ENCODE assay signal across 27 cellular contexts in genomic region chr7:128737441-128737840, GRCh38. TPM values are rescaled to one million over a fixed set of nuclear protein-coding genes. Genes with fewer than 3 reads are reported as not detected.
DNase-seq lines count a peak whose midpoint lies in the region; ATAC-seq, FAIRE-seq and TF ChIP-seq lines count a peak whose summit lies in the region.
"Had no signal": no experiment of that assay in that cellular context is flagged by ENCODE, and none has a peak within 500 bp of the region (broad histone marks: within the 10 kb centered on the region; RNA-seq: fewer than 3 reads in every experiment).

No MANE protein-coding gene starts in this region.

- intact Hi-C loops in endothelial cell of umbilical vein (cut with micrococcal nuclease), result no loop called here

- no peak for DNase-seq in AG04450 (ENCODE audit: low read depth, low spot score)
- DNase-seq in HFFc6, result no peak
- no peak for DNase-seq in endothelial cell of umbilical vein (ENCODE audit: low read depth, low spot score)
- DNase-seq in osteoblast (ENCODE audit: insufficient read length, low spot score, missing footprints), result no peak
- DNase-seq in stimulated activated CD4-positive, alpha-beta T cell treated with anti-CD3 and anti-CD28 coated beads, Interleukin-4, amount 100 ng/mL, for 1 hour, result no peak
- DNase-seq: activated CD4-positive, alpha-beta T cell treated with anti-CD3 and anti-CD28 coated beads, Interleukin-2, amount 10 ng/mL, durations not matched to agents 24 days and 14 days; activated CD8-positive, alpha-beta memory T cell treated with anti-CD3 and anti-CD28 coated beads, Interleukin-2, amount 50 U/mL, for 48 hours; activated gamma-delta T cell treated with Interleukin-2 at 50 U/mL for 16 hours; CD8-positive, alpha-beta T cell; central memory CD4-positive, alpha-beta T cell; effector CD8-positive, alpha-beta T cell; head of caudate nucleus; immature natural killer cell; Kasumi-1; lower lobe of right lung; NCI-H1092 treated with DMSO at 0.1 percent for 48 hours; NCI-H2081 treated with DMSO at 0.1 percent for 48 hours; NCI-H510A treated with DMSO at 0.1 percent for 48 hours; nephron progenitor cell; Right ventricle myocardium superior; T-helper 1 cell had no signal

- no peak overlapping the region; the same call in 1 of the 2 replicates for H3K4me3 Mint-ChIP-seq in HFFc6

- H3K4me1 ChIP-seq in endothelial cell of umbilical vein (ENCODE audit: control insufficient read depth, extremely low read depth, insufficient read depth, low read length) (peaks cover 42% of the 10 kb centered on the region), osteoblast (ENCODE audit: insufficient read depth, low read length) (peaks cover 27% of the 10 kb centered on the region)

- H2AFZ ChIP-seq in endothelial cell of umbilical vein (ENCODE audit: low read depth, low read length) (no peak overlapping the region), osteoblast (ENCODE audit: low read length) (no peak overlapping the region)

- TF ChIP-seq CTCF in AG04450 (IDR thresholded peaks at IDR 0.05; ENCODE audit: low read depth, low read length), result no peak
- no peak for TF ChIP-seq CTCF in HFFc6 (IDR thresholded peaks at IDR 0.05)
- no peak for TF ChIP-seq CTCF in endothelial cell of umbilical vein (IDR thresholded peaks at IDR 0.05; ENCODE audit: extremely low read depth in 1 of 2, insufficient read depth in 1 of 2, low read depth in 1 of 2, low read length in 2 of 2)
- no peak for TF ChIP-seq CTCF in osteoblast (IDR thresholded peaks at IDR 0.05; ENCODE audit: extremely low read depth, low read depth, low read length)

- H3K27me3 ChIP-seq in AG04450 (ENCODE audit: control insufficient read depth, insufficient read depth, low read length) (peaks cover 4% of the 10 kb centered on the region), endothelial cell of umbilical vein (ENCODE audit: control insufficient read depth in 2 of 2, insufficient read depth in 2 of 2, low read length in 2 of 2) (peaks cover 0 to 2% of the 10 kb centered on the region in 2 experiments), osteoblast (ENCODE audit: insufficient read depth, low read length) (no peaks in the 10 kb centered on the region)

- CTCF ChIA-PET in AG04450 (lab: Charles Lee) (interaction anchor here (1.1 to 1.6 kb wide), 4 partner anchors 9 to 354 kb away, joined by 3 to 4 read pairs (median 3); no protein-coding TSS in a partner anchor), endothelial cell of umbilical vein (lab: Charles Lee) (interaction anchor here (1.0 to 1.9 kb wide), 4 partner anchors 9 to 71 kb away, joined by 3 to 5 read pairs (median 4); no protein-coding TSS in a partner anchor)

- H3K4me2 ChIP-seq in endothelial cell of umbilical vein (ENCODE audit: insufficient read depth, low read length) (no peak overlapping the region), osteoblast (ENCODE audit: insufficient read depth, low read length) (no peak overlapping the region)

- peak overlapping the region; percentile 98 for H3K27ac ChIP-seq in AG04450 (ENCODE audit: low read depth, low read length)
- no peak overlapping the region for H3K27ac ChIP-seq in endothelial cell of umbilical vein (ENCODE audit: insufficient read depth, low read depth, low read length)
- peak overlapping the region; percentile 99 for H3K27ac ChIP-seq in osteoblast (ENCODE audit: low read depth, low read length)

- peaks cover 3% of the 10 kb centered on the region; the same call in 1 of the 2 replicates for H3K9me3 ChIP-seq in AG04450 (ENCODE audit: control insufficient read depth, insufficient read depth, low read length)
- H3K9me3 ChIP-seq in endothelial cell of umbilical vein (replicated peaks; ENCODE audit: control insufficient read depth, insufficient read depth, low read length), result no peaks in the 10 kb centered on the region
- H3K9me3 ChIP-seq in osteoblast (ENCODE audit: low read depth, low read length), result no peaks in the 10 kb centered on the region
- H3K9me3 ChIP-seq: lower lobe of right lung had no signal

- no peaks in the 10 kb centered on the region for H3K9me1 ChIP-seq in endothelial cell of umbilical vein (replicated peaks; ENCODE audit: control insufficient read depth, extremely low read depth, insufficient read depth, low read length)

- no peak for TF ChIP-seq POLR2A in endothelial cell of umbilical vein (IDR thresholded peaks at IDR 0.05; ENCODE audit: low read depth, low read length)

- H3K4me3 ChIP-seq in AG04450 (ENCODE audit: low read depth, low read length), result no peak overlapping the region
- no peak overlapping the region for H3K4me3 ChIP-seq in endothelial cell of umbilical vein (replicated peaks in 1 of 3; ENCODE audit: insufficient read depth in 1 of 3, low read depth in 1 of 3, low read length in 3 of 3)
- H3K4me3 ChIP-seq in osteoblast (ENCODE audit: insufficient read depth, low read length), result no peak overlapping the region
- H3K4me3 ChIP-seq: lower lobe of right lung had no signal

- H3K36me3 ChIP-seq in endothelial cell of umbilical vein (ENCODE audit: control insufficient read depth in 2 of 2, extremely low read depth in 1 of 2, insufficient read depth in 2 of 2, low read length in 2 of 2) (no peaks in the 10 kb centered on the region), osteoblast (ENCODE audit: insufficient read depth, low read length) (no peaks in the 10 kb centered on the region)
- H3K36me3 ChIP-seq: lower lobe of right lung had no signal

- H3K27ac Mint-ChIP-seq in HFFc6, result peak overlapping the region; percentile 100
- H3K27ac Mint-ChIP-seq: activated CD4-positive, alpha-beta T cell treated with anti-CD3 and anti-CD28 coated beads, Interleukin-2, amount 10 ng/mL, durations not matched to agents 24 days and 14 days; CD8-positive, alpha-beta T cell; nephron progenitor cell had no signal

- H3K4me1 Mint-ChIP-seq in HFFc6 (ENCODE audit: low read depth), result peaks cover 43% of the 10 kb centered on the region

- H3K79me2 ChIP-seq in endothelial cell of umbilical vein (ENCODE audit: control insufficient read depth, insufficient read depth, low read length), result peaks cover 33% of the 10 kb centered on the region
- peaks cover 33% of the 10 kb centered on the region for H3K79me2 ChIP-seq in osteoblast (ENCODE audit: insufficient read depth, low read length)

- dilution Hi-C loops in endothelial cell of umbilical vein (cut with MboI; ENCODE audit: extremely low pct_ligation_motif_present, low sequenced_read_pairs), result no loop called here

- H3K9me3 Mint-ChIP-seq in HFFc6, result no peaks in the 10 kb centered on the region; the same call in 1 of the 2 replicates
- H3K9me3 Mint-ChIP-seq: activated CD4-positive, alpha-beta T cell treated with anti-CD3 and anti-CD28 coated beads, Interleukin-2, amount 10 ng/mL, durations not matched to agents 24 days and 14 days; CD8-positive, alpha-beta T cell; immature natural killer cell; nephron progenitor cell had no signal

- peaks cover 28% of the 10 kb centered on the region for H3K36me3 Mint-ChIP-seq in HFFc6 (ENCODE audit: low read depth)
- H3K36me3 Mint-ChIP-seq: immature natural killer cell had no signal

- H4K20me1 ChIP-seq in endothelial cell of umbilical vein (replicated peaks; ENCODE audit: control insufficient read depth, extremely low read depth, insufficient read depth, low read length), result peaks cover 10% of the 10 kb centered on the region
- peaks cover 23% of the 10 kb centered on the region for H4K20me1 ChIP-seq in osteoblast (ENCODE audit: insufficient read depth, low read length)

- POLR2A ChIA-PET in AG04450 (lab: Yijun Ruan, JAX), result interaction anchor here (0.6 to 3.8 kb wide), 4 partner anchors 11 to 96 kb away, joined by 3 to 42 read pairs (median 10); no protein-coding TSS in a partner anchor
- POLR2A ChIA-PET in endothelial cell of umbilical vein (lab: Charles Lee), result no interaction called here

- no peak overlapping the region for H3K9ac ChIP-seq in endothelial cell of umbilical vein (replicated peaks; ENCODE audit: extremely low read depth, insufficient read depth, low read length)

- peak; percentile 15 for FAIRE-seq in endothelial cell of umbilical vein (lab: Jason Lieb, UNC)

- H3K27me3 Mint-ChIP-seq in HFFc6 (ENCODE audit: insufficient read depth), result peaks cover 20% of the 10 kb centered on the region
- H3K27me3 Mint-ChIP-seq: activated CD4-positive, alpha-beta T cell treated with anti-CD3 and anti-CD28 coated beads, Interleukin-2, amount 10 ng/mL, durations not matched to agents 24 days and 14 days had no signal

- no peak for ATAC-seq in GM18909 (IDR thresholded peaks at IDR 0.05; ENCODE audit: poor library complexity, unreplicated experiment)
- no peak for ATAC-seq in GM19351 (IDR thresholded peaks at IDR 0.05; ENCODE audit: unreplicated experiment)
- ATAC-seq in HG03095 (IDR thresholded peaks at IDR 0.05; ENCODE audit: unreplicated experiment), result no peak
- ATAC-seq: CD8-positive, alpha-beta T cell; lower lobe of right lung had no signal

- no TSS peak for BruUV-seq in endothelial cell of umbilical vein (replicated peaks; lab: Mats Ljungman, UMichigan)

RNA-seq across cellular contexts. Expression of gene CALU, which starts 1.7 kb away (rescaled TPM):
- 593 and 815 TPM in 2 replicates for polyA plus RNA-seq in AG04450 (2011; rRNA removed)
- polyA minus RNA-seq in AG04450 (2011; rRNA and poly(A)+ RNA removed), result 317 and 441 TPM in 2 replicates
- 100 to 1,000 TPM; 821 to 941 (median 887) TPM for total RNA-seq in HFFc6 (2021; fragmentation: NEBNext Ultra II Directional; extraction: Animal tissue kit (Norgen Biotek cat#: 25700))
- 254 and 257 TPM in 2 replicates for total RNA-seq in endothelial cell of umbilical vein
- polyA plus RNA-seq in endothelial cell of umbilical vein, result 111 and 135 TPM in 2 replicates
- 141 and 147 TPM in 2 replicates for polyA plus RNA-seq in endothelial cell of umbilical vein (2011; cell fraction: cytosol; rRNA removed)
- 73.4 and 109 TPM in 2 replicates for polyA plus RNA-seq in endothelial cell of umbilical vein (2011; cell fraction: nucleus; rRNA removed)
- 287 and 288 TPM in 2 replicates for polyA plus RNA-seq in endothelial cell of umbilical vein (2012)
- polyA minus RNA-seq in endothelial cell of umbilical vein, result 150 and 163 TPM in 2 replicates
- polyA minus RNA-seq in endothelial cell of umbilical vein (2011; cell fraction: cytosol; rRNA and poly(A)+ RNA removed), result 51.0 TPM
- polyA minus RNA-seq in endothelial cell of umbilical vein (2011; cell fraction: nucleus; rRNA and poly(A)+ RNA removed), result 52.2 and 75.1 TPM in 2 replicates
- 673 and 708 TPM in 2 replicates for total RNA-seq in osteoblast

RNA-seq across cellular contexts. Expression of gene OPN1SW, which starts 38.2 kb away (rescaled TPM):
- not detected in 2 replicates for polyA plus RNA-seq in AG04450 (2011; rRNA removed)
- polyA minus RNA-seq in AG04450 (2011; rRNA and poly(A)+ RNA removed), result not detected in 2 replicates
- total RNA-seq in HFFc6 (2021; fragmentation: NEBNext Ultra II Directional; extraction: Animal tissue kit (Norgen Biotek cat#: 25700)), result not detected
- not detected in 2 replicates for total RNA-seq in endothelial cell of umbilical vein
- not detected in 2 replicates for polyA plus RNA-seq in endothelial cell of umbilical vein
- polyA plus RNA-seq in endothelial cell of umbilical vein (2011; cell fraction: cytosol; rRNA removed), result not detected in 2 replicates
- polyA plus RNA-seq in endothelial cell of umbilical vein (2011; cell fraction: nucleus; rRNA removed), result not detected in 2 replicates
- not detected in 2 replicates for polyA plus RNA-seq in endothelial cell of umbilical vein (2012)
- not detected in 2 replicates for polyA minus RNA-seq in endothelial cell of umbilical vein
- not detected for polyA minus RNA-seq in endothelial cell of umbilical vein (2011; cell fraction: cytosol; rRNA and poly(A)+ RNA removed)
- polyA minus RNA-seq in endothelial cell of umbilical vein (2011; cell fraction: nucleus; rRNA and poly(A)+ RNA removed), result not detected in 2 replicates
- not detected in 2 replicates for total RNA-seq in osteoblast
- total RNA-seq: activated CD4-positive, alpha-beta T cell treated with anti-CD3 and anti-CD28 coated beads, Interleukin-2, amount 10 ng/mL, durations not matched to agents 24 days and 14 days; CD8-positive, alpha-beta T cell; HT1080; lower lobe of right lung; pulmonary artery endothelial cell; Right ventricle myocardium superior; temporal lobe had no signal
- polyA plus RNA-seq: immature natural killer cell had no signal

RNA-seq across cellular contexts. Expression of gene CCDC136, which starts 54.3 kb away (rescaled TPM):
- polyA plus RNA-seq in AG04450 (2011; rRNA removed) (17.8 and 19.7 TPM in 2 replicates), endothelial cell of umbilical vein (1.1 and 1.8 TPM in 2 replicates)
- 22.0 and 24.5 TPM in 2 replicates for polyA minus RNA-seq in AG04450 (2011; rRNA and poly(A)+ RNA removed)
- total RNA-seq in HFFc6 (2021; fragmentation: NEBNext Ultra II Directional; extraction: Animal tissue kit (Norgen Biotek cat#: 25700)), result 10 to 100 TPM in 4 of 6 experiments, 1 to 10 TPM in 2; 7.4 to 16.5 (median 13.7) TPM
- total RNA-seq in endothelial cell of umbilical vein (3.2 and 3.3 TPM in 2 replicates), osteoblast (7.2 and 10.0 TPM in 2 replicates)
- polyA plus RNA-seq in endothelial cell of umbilical vein (2011; cell fraction: cytosol; rRNA removed), result 1.6 and 2.0 TPM in 2 replicates
- polyA plus RNA-seq in endothelial cell of umbilical vein (2011; cell fraction: nucleus; rRNA removed), result 15.2 and 15.8 TPM in 2 replicates
- 3.0 and 4.3 TPM in 2 replicates for polyA plus RNA-seq in endothelial cell of umbilical vein (2012)
- 3.4 and 6.3 TPM in 2 replicates for polyA minus RNA-seq in endothelial cell of umbilical vein
- polyA minus RNA-seq in endothelial cell of umbilical vein (2011; cell fraction: cytosol; rRNA and poly(A)+ RNA removed), result not detected
- 3.4 and 7.5 TPM in 2 replicates for polyA minus RNA-seq in endothelial cell of umbilical vein (2011; cell fraction: nucleus; rRNA and poly(A)+ RNA removed)
